ENCODE assay signal across 9 cellular contexts in genomic region chr11:78351193-78351592, GRCh38.
DNase-seq lines count a peak whose midpoint lies in the region; ATAC-seq, FAIRE-seq and TF ChIP-seq lines count a peak whose summit lies in the region.
"Had no signal": no experiment of that assay in that cellular context is flagged by ENCODE, and none has a peak within 500 bp of the region (broad histone marks: within the 10 kb centered on the region; RNA-seq: fewer than 3 reads in every experiment).

No MANE protein-coding gene starts in this region.

- TF ChIP-seq CTCF in heart right ventricle (IDR thresholded peaks at IDR 0.05) (no peak), K562 (IDR thresholded peaks at IDR 0.05 in 2 of 3, conservative IDR thresholded peaks at IDR 0.05 in 1 of 3; ENCODE audit: insufficient read depth in 2 of 3, low read depth in 1 of 3, low read length in 3 of 3) (no peak), foreskin keratinocyte (conservative IDR thresholded peaks at IDR 0.05) (no peak)

- no peaks in the 10 kb centered on the region for H4K20me1 ChIP-seq in K562 (replicated peaks; ENCODE audit: control insufficient read depth, insufficient read depth, low read length)

- CTCF ChIA-PET in K562 (lab: Yijun Ruan, JAX; ENCODE audit: low intra/inter-chr PET ratio): no interaction called here

- BruUV-seq in K562 (replicated peaks; lab: Mats Ljungman, UMichigan): no TSS peak

- TF ChIP-seq EP300 in K562 (IDR thresholded peaks at IDR 0.05; ENCODE audit: low read length): no peak

- peaks cover 92% of the 10 kb centered on the region for H3K79me2 ChIP-seq in K562 (ENCODE audit: control insufficient read depth, insufficient read depth, low read length)

- no peaks in the 10 kb centered on the region for H3K9me3 ChIP-seq in heart right ventricle
- H3K9me3 ChIP-seq in K562 (replicated peaks; ENCODE audit: control insufficient read depth, insufficient read depth, low read depth, low read length): no peaks in the 10 kb centered on the region

- no peaks in the 10 kb centered on the region for H3K36me3 Mint-ChIP-seq in naive B cell

- intact Hi-C loops in heart right ventricle (cut with DNase I): loop anchor here in 4 of 10 donors (5.0 to 10.0 kb wide), 3 partner anchors 39 to 96 kb away; partner anchors contain the start of gene GAB2 (in 4 of the 4)
- intact Hi-C loops in Right ventricle myocardium inferior (cut with DNase I): loop anchor here (2.0 to 5.0 kb wide), 2 partner anchors 14 to 66 kb away; partner anchors contain the start of gene GAB2
- intact Hi-C loops in K562 (cut with micrococcal nuclease): loop anchor here (2.0 kb wide), 1 partner anchor 64 kb away; no protein-coding TSS in a partner anchor

- H3K4me3 Mint-ChIP-seq in naive B cell: peak overlapping the region; percentile 76 to 94 (median 89)

- POLR2A ChIA-PET in K562 (lab: Yijun Ruan, JAX): interaction anchor here (0.7 to 5.3 kb wide), 9 partner anchors 9 to 132 kb away, joined by 3 to 30 read pairs (median 3); no protein-coding TSS in a partner anchor

- no peaks in the 10 kb centered on the region for H3K9me1 ChIP-seq in K562 (ENCODE audit: control insufficient read depth, insufficient read depth, low read length)

- ATAC-seq in heart right ventricle: peak in 1 of 8 donors; percentile 12
- ATAC-seq in Right ventricle myocardium inferior: no peak
- peak; percentile 2; the same call in 2 of the 3 replicates for ATAC-seq in K562
- ATAC-seq in naive B cell (ENCODE audit: low read depth in 2 of 2): peak; percentile 53 to 55
- ATAC-seq in GM21381 (IDR thresholded peaks at IDR 0.05; ENCODE audit: unreplicated experiment): no peak
- ATAC-seq in foreskin keratinocyte: no peak
- no peak for ATAC-seq in GM21515 (IDR thresholded peaks at IDR 0.05; ENCODE audit: unreplicated experiment)

- peak overlapping the region in 9 of 10 donors; percentile 63 to 91 (median 81) for H3K27ac ChIP-seq in heart right ventricle
- H3K27ac ChIP-seq in K562 (ENCODE audit: extremely low read depth, low read depth, low read length): peak overlapping the region; percentile 84
- no peak overlapping the region for H3K27ac ChIP-seq in foreskin keratinocyte
- H3K27ac ChIP-seq: KMS-11 had no signal

- no peak for FAIRE-seq in K562 (lab: Jason Lieb, UNC)

- 44 to 62% methylated on average over 3 of the region's 3 CpGs for WGBS in heart right ventricle, 2 donors
- WGBS in K562 (ENCODE audit: insufficient coverage, low coverage, missing lambda C conversion rate): 47% methylated on average over 3 of the region's 3 CpGs

- DNase-seq in heart right ventricle (no peak), Right ventricle myocardium inferior (ENCODE audit: missing footprints) (no peak), K562 (ENCODE audit: extremely low read depth in 1 of 4, low spot score in 3 of 4) (no peak), naive B cell (no peak), NCI-H446 (lab: John Stamatoyannopoulos, UW) (no peak), foreskin keratinocyte (no peak)

- H3K27me3 Mint-ChIP-seq in naive B cell: no peaks in the 10 kb centered on the region

- H3K36me3 ChIP-seq in heart right ventricle (no peaks in the 10 kb centered on the region), K562 (ENCODE audit: control insufficient read depth, insufficient read depth, low read length) (no peaks in the 10 kb centered on the region)

- peak overlapping the region; percentile 73 for H3K4me2 ChIP-seq in K562 (ENCODE audit: insufficient read depth, low read length)
- H3K4me2 ChIP-seq: KMS-11 had no signal

- TF ChIP-seq RAD21 in K562 (CRISPR knock-in tag; conservative IDR thresholded peaks at IDR 0.05 in 1 of 2, IDR thresholded peaks at IDR 0.05 in 1 of 2): no peak

- H3K9me3 Mint-ChIP-seq in naive B cell: no peaks in the 10 kb centered on the region

- H3K4me3 ChIP-seq in heart right ventricle: peak overlapping the region in 7 of 10 donors; percentile 11 to 40 (median 23)
- no peak overlapping the region for H3K4me3 ChIP-seq in K562

- H3K27me3 ChIP-seq in heart right ventricle: no peaks in the 10 kb centered on the region
- no peaks in the 10 kb centered on the region for H3K27me3 ChIP-seq in K562 (ENCODE audit: control insufficient read depth in 2 of 2, insufficient read depth in 2 of 2, low read length in 2 of 2)
- no peaks in the 10 kb centered on the region for H3K27me3 ChIP-seq in foreskin keratinocyte

- peak overlapping the region in 1 of 2 experiments; percentile 77; a peak in 2 of 4 replicates for H3K9ac ChIP-seq in K562 (ENCODE audit: insufficient read depth in 1 of 2, low read depth in 2 of 2, low read length in 2 of 2)
- H3K9ac ChIP-seq: KMS-11 had no signal

- in situ Hi-C loops in K562 (cut with MboI): no loop called here

- no peak for TF ChIP-seq POLR2A in K562 (conservative IDR thresholded peaks at IDR 0.05)

- peak overlapping the region; percentile 39 to 95 (median 88) for H3K27ac Mint-ChIP-seq in naive B cell

- H3K4me1 ChIP-seq in heart right ventricle (peaks cover 9 to 96% (median 67%) of the 10 kb centered on the region in 9 donors), K562 (replicated peaks in 1 of 2; ENCODE audit: control insufficient read depth in 2 of 2, insufficient read depth in 2 of 2, low read length in 2 of 2) (peaks cover 13 to 80% of the 10 kb centered on the region in 2 experiments), foreskin keratinocyte (no peaks in the 10 kb centered on the region)

- H3K4me1 Mint-ChIP-seq in naive B cell: peaks cover 36 to 51% (median 36%) of the 10 kb centered on the region in 3 donors

- H2AFZ ChIP-seq in K562 (ENCODE audit: low read depth, low read length): peak overlapping the region; percentile 87

TF ChIP-seq in K562, 482 proteins besides CTCF, POLR2A, EP300 and RAD21:
- TF ChIP-seq CREB3L1 (IDR thresholded peaks at IDR 0.05; ENCODE audit: borderline replicate concordance, low read depth) (no peak), KHSRP (IDR thresholded peaks at IDR 0.05) (no peak)

Comparison
In these comparisons a context has a peak if more than half of its experiments do, and no peak if none do; other contexts are left out.
1. ATAC-seq: peak in K562 (single experiment) and naive B cell (2 of 2); none in Right ventricle myocardium inferior (single experiment), GM21381 (single experiment), foreskin keratinocyte (single experiment) and GM21515 (single experiment).